Comparison of ENCODE assay signal across 8 cellular contexts in genomic region chr11:64804346-64805210, GRCh38. TPM values are rescaled to one million over a fixed set of nuclear protein-coding genes. Genes with fewer than 3 reads are reported as not detected.
DNase-seq lines count a peak whose midpoint lies in the region; ATAC-seq and TF ChIP-seq lines count a peak whose summit lies in the region.

No MANE protein-coding gene starts in this region.

- H3K27me3 ChIP-seq in dorsolateral prefrontal cortex: no peaks in the 10 kb centered on the region

- H3K4me3 Mint-ChIP-seq in osteocyte (ENCODE audit: unreplicated experiment): peak overlapping the region; percentile 82

- H3K9me3 Mint-ChIP-seq in osteocyte (ENCODE audit: unreplicated experiment): no peaks in the 10 kb centered on the region

- H3K27ac Mint-ChIP-seq in osteocyte (ENCODE audit: unreplicated experiment): peak overlapping the region; percentile 98

- H3K36me3 Mint-ChIP-seq in osteocyte (ENCODE audit: unreplicated experiment): peaks cover 11% of the 10 kb centered on the region

- H3K27me3 Mint-ChIP-seq in osteocyte (ENCODE audit: unreplicated experiment): no peaks in the 10 kb centered on the region

- ATAC-seq in esophagus mucosa (no peak), HG02610 (IDR thresholded peaks at IDR 0.05; ENCODE audit: unreplicated experiment) (no peak)

- H3K4me3 ChIP-seq in dorsolateral prefrontal cortex: peak overlapping the region in 19 of 59 donors; percentile 46 to 93 (median 77)

- intact Hi-C loops in dorsolateral prefrontal cortex (cut with DNase I): loop anchor here in 1 of 2 donors (5.0 kb wide), 1 partner anchor 83 kb away; no protein-coding TSS in a partner anchor

- H3K4me1 Mint-ChIP-seq in osteocyte (ENCODE audit: unreplicated experiment): peaks cover 23% of the 10 kb centered on the region

- TF ChIP-seq CTCF in dorsolateral prefrontal cortex (IDR thresholded peaks at IDR 0.05 in 54 of 56, conservative IDR thresholded peaks at IDR 0.05 in 2 of 56; ENCODE audit: low read depth in 1 of 56, partially characterized antibody in 56 of 56): no peak
- no peak for TF ChIP-seq CTCF in osteocyte (IDR thresholded peaks at IDR 0.05)

- DNase-seq in ELF-1 (ENCODE audit: low read depth, low spot score) (peak; percentile 37), NAMALWA (ENCODE audit: low spot score) (peak; percentile 47), dorsolateral prefrontal cortex (no peak), osteocyte (ENCODE audit: extremely low spot score, unreplicated experiment) (no peak), MV-4-11 (lab: John Stamatoyannopoulos, UW) (no peak), NCI-H446 (lab: John Stamatoyannopoulos, UW) (no peak)

- H3K27ac ChIP-seq in dorsolateral prefrontal cortex: peak overlapping the region in 43 of 59 donors; percentile 29 to 98 (median 93)

RNA-seq across cellular contexts. Expression of gene MAP4K2, which starts 1.6 kb away (rescaled TPM):
- total RNA-seq in dorsolateral prefrontal cortex: 10 to 100 TPM; 26.4 to 59.7 (median 38.5) TPM
- total RNA-seq in osteocyte: 16.0 and 18.6 TPM in 2 replicates
- total RNA-seq in esophagus mucosa: 5.4 TPM

RNA-seq across cellular contexts. Expression of gene MEN1, which starts 5.8 kb away (rescaled TPM):
- total RNA-seq in dorsolateral prefrontal cortex (10 to 100 TPM; 21.1 to 40.5 (median 28.6) TPM), osteocyte (27.1 and 29.2 TPM in 2 replicates), esophagus mucosa (15.6 TPM)

RNA-seq across cellular contexts. Expression of gene SF1, which starts 26.2 kb away (rescaled TPM):
- total RNA-seq in dorsolateral prefrontal cortex (100 to 1,000 TPM; 198 to 357 (median 281) TPM), osteocyte (267 and 290 TPM in 2 replicates), esophagus mucosa (129 TPM)

RNA-seq across cellular contexts. Expression of gene CDC42BPG, which starts 39.9 kb away (rescaled TPM):
- total RNA-seq in dorsolateral prefrontal cortex (1 to 10 TPM in 5 of 120 experiments, under 1 TPM in 70, not detected in 45; 0.07 to 1.6 (median 0.15) TPM), osteocyte (0.68 and 1.7 TPM in 2 replicates), esophagus mucosa (20.5 TPM)

RNA-seq across cellular contexts. Expression of gene PYGM, which starts 44.8 kb away (rescaled TPM):
- total RNA-seq in dorsolateral prefrontal cortex (10 to 100 TPM in 111 of 120 experiments, 1 to 10 TPM in 9; 4.6 to 94.1 (median 19.4) TPM), osteocyte (0.73 and 0.84 TPM in 2 replicates), esophagus mucosa (0.44 TPM)

Comparison
In these comparisons a context has a peak if more than half of its experiments do, and no peak if none do; other contexts are left out.
1. DNase-seq: peak in ELF-1 (single experiment) and NAMALWA (single experiment); none in dorsolateral prefrontal cortex (0 of 10), osteocyte (single experiment), MV-4-11 (single experiment) and NCI-H446 (0 of 2).